Comparison of ENCODE assay signal across 15 cellular contexts in genomic region chr10:60704480-60704879, GRCh38.
A peak's percentile ranks its signal among the peaks of the same experiment; 100 is the strongest.
DNase-seq lines count a peak whose midpoint lies in the region; ATAC-seq, FAIRE-seq and TF ChIP-seq lines count a peak whose summit lies in the region.
"Had no signal": no experiment of that assay in that cellular context is flagged by ENCODE, and none has a peak within 500 bp of the region (broad histone marks: within the 10 kb centered on the region; RNA-seq: fewer than 3 reads in every experiment).

No MANE protein-coding gene starts in this region.

- no peaks in the 10 kb centered on the region for H3K27me3 ChIP-seq in PC-9 (ENCODE audit: insufficient read depth, low read depth)

- DNase-seq in ACHN, result peak; percentile 63
- DNase-seq in H54 (ENCODE audit: insufficient read length, low spot score), result no peak
- DNase-seq in SW480 (ENCODE audit: low spot score), result peak; percentile 87
- DNase-seq in kidney tubule cell (ENCODE audit: low spot score), result peak; percentile 48
- DNase-seq in stimulated activated CD4-positive, alpha-beta T cell treated with anti-CD3 and anti-CD28 coated beads, Interleukin-4, amount 100 ng/mL, for 1 hour, result no peak
- DNase-seq in PC-9, result no peak
- DNase-seq in NCI-H2227 treated with DMSO at 0.1 percent for 48 hours (lab: John Stamatoyannopoulos, UW), result no peak
- DNase-seq in naive thymus-derived CD8-positive, alpha-beta T cell, result no peak
- DNase-seq: activated CD4-positive, CD25-positive, alpha-beta regulatory T cell; activated naive CD4-positive, alpha-beta T cell treated with Interleukin-2 at 50 U/mL for 16 hours; AML-193; NCI-H510A; RPMI8226; stimulated activated naive CD8-positive, alpha-beta T cell treated with anti-CD3 and anti-CD28 coated beads, Interleukin-15, Interleukin-2, amounts not matched to agents 100 U/mL and 50 U/mL, for 24 hours had no signal

- no peak overlapping the region for H3K4me2 ChIP-seq in PC-9

- peaks cover 0 to 4% (median 1%) of the 10 kb centered on the region in 5 donors for H3K27me3 Mint-ChIP-seq in naive thymus-derived CD8-positive, alpha-beta T cell
- H3K27me3 Mint-ChIP-seq: dendritic cell treated with granulocyte-macrophage colony-stimulating factor and Interleukin-4, amounts not matched to agents 40 ng/mL and 50 ng/mL, for 4 days had no signal

- intact Hi-C loops in PC-9 (cut with micrococcal nuclease; ENCODE audit: unreplicated experiment), result no loop called here

- no peak overlapping the region for H3K4me3 ChIP-seq in PC-9

- in situ Hi-C loops in ACHN (cut with HindIII; ENCODE audit: low pct_ligation_motif_present, low pct_unique_long_range_greater_than_20kb, low sequenced_read_pairs), result no loop called here

- H3K36me3 Mint-ChIP-seq in naive thymus-derived CD8-positive, alpha-beta T cell, result peaks cover 0 to 5% (median 2%) of the 10 kb centered on the region in 3 donors

- no peaks in the 10 kb centered on the region for H3K36me3 ChIP-seq in PC-9 (ENCODE audit: low read depth)

- H3K9me3 Mint-ChIP-seq in naive thymus-derived CD8-positive, alpha-beta T cell, result peaks cover 0 to 5% (median 0%) of the 10 kb centered on the region in 9 donors
- H3K9me3 Mint-ChIP-seq: dendritic cell treated with granulocyte-macrophage colony-stimulating factor and Interleukin-4, amounts not matched to agents 40 ng/mL and 50 ng/mL, for 4 days had no signal

- H3K4me1 ChIP-seq in PC-9 (replicated peaks; ENCODE audit: insufficient read depth), result no peaks in the 10 kb centered on the region

- no peak overlapping the region for H3K4me3 Mint-ChIP-seq in naive thymus-derived CD8-positive, alpha-beta T cell
- H3K4me3 Mint-ChIP-seq: dendritic cell treated with granulocyte-macrophage colony-stimulating factor and Interleukin-4, amounts not matched to agents 40 ng/mL and 50 ng/mL, for 4 days had no signal

- H3K9me2 ChIP-seq in PC-9 (ENCODE audit: insufficient read depth), result peaks cover 8% of the 10 kb centered on the region; the same call in 1 of the 2 replicates

- H3K4me1 Mint-ChIP-seq in naive thymus-derived CD8-positive, alpha-beta T cell, result peaks cover 0 to 25% (median 8%) of the 10 kb centered on the region in 4 donors

- no TSS peak for BruUV-seq in PC-9 (replicated peaks; lab: Mats Ljungman, UMichigan)

- peak; percentile 91 for FAIRE-seq in H54 (lab: Jason Lieb, UNC)

- no peak overlapping the region for H3K27ac ChIP-seq in PC-9

- no peaks in the 10 kb centered on the region for H3F3A ChIP-seq in PC-9 (ENCODE audit: insufficient read depth, low read depth)

- POLR2A ChIA-PET in PC-9 (lab: Charles Lee; ENCODE audit: unreplicated experiment), result interaction anchor here (0.7 kb wide), 1 partner anchor 94 kb away, joined by 3 read pairs; no protein-coding TSS in a partner anchor
- POLR2A ChIA-PET in naive thymus-derived CD8-positive, alpha-beta T cell (lab: Charles Lee), result no interaction called here

- TF ChIP-seq POLR2A in H54 (IDR thresholded peaks at IDR 0.05; ENCODE audit: low read depth, low read length), result no peak

- no peak overlapping the region for H3K27ac Mint-ChIP-seq in naive thymus-derived CD8-positive, alpha-beta T cell
- H3K27ac Mint-ChIP-seq: dendritic cell treated with granulocyte-macrophage colony-stimulating factor and Interleukin-4, amounts not matched to agents 40 ng/mL and 50 ng/mL, for 4 days had no signal

- H3K79me2 ChIP-seq in PC-9 (ENCODE audit: low read depth), result no peaks in the 10 kb centered on the region; the same call in 1 of the 2 replicates

- CTCF ChIA-PET in PC-9 (lab: Charles Lee), result no interaction called here

- no peak for ATAC-seq in naive thymus-derived CD8-positive, alpha-beta T cell
- ATAC-seq: stimulated activated naive CD8-positive, alpha-beta T cell treated with anti-CD3 and anti-CD28 coated beads, Interleukin-15, Interleukin-2, amounts not matched to agents 100 U/mL and 50 U/mL, for 24 hours had no signal

- H2AFZ ChIP-seq in PC-9, result no peak overlapping the region

- H4K20me1 ChIP-seq in PC-9 (ENCODE audit: insufficient read depth), result no peaks in the 10 kb centered on the region

- no peak for TF ChIP-seq CTCF in PC-9 (conservative IDR thresholded peaks at IDR 0.05)

- no peaks in the 10 kb centered on the region for H3K9me3 ChIP-seq in PC-9 (ENCODE audit: insufficient read depth, low read depth)

Comparison
In these comparisons a context has a peak if more than half of its experiments do, and no peak if none do; other contexts are left out.
1. DNase-seq: peak in ACHN (single experiment), SW480 (single experiment) and kidney tubule cell (single experiment); none in H54 (single experiment), stimulated activated CD4-positive, alpha-beta T cell treated with anti-CD3 and anti-CD28 coated beads, Interleukin-4, amount 100 ng/mL, for 1 hour (single experiment), PC-9 (0 of 2), NCI-H2227 treated with DMSO at 0.1 percent for 48 hours (single experiment) and naive thymus-derived CD8-positive, alpha-beta T cell (0 of 10).